ENCODE assay signal across 8 cellular contexts in genomic region chr18:76709659-76710645, GRCh38.
DNase-seq lines count a peak whose midpoint lies in the region; ATAC-seq, FAIRE-seq and TF ChIP-seq lines count a peak whose summit lies in the region.

No MANE protein-coding gene starts in this region.

- H3K79me1 ChIP-seq in neuronal stem cell (ENCODE audit: low read depth, low read length), result no peaks in the 10 kb centered on the region

- H3K4me2 ChIP-seq in Karpas-422 (ENCODE audit: low read depth, low read length, poor library complexity, severe bottlenecking), result peak overlapping the region; percentile 5
- no peak overlapping the region for H3K4me2 ChIP-seq in neuronal stem cell (ENCODE audit: insufficient read depth, low read length, poor library complexity, severe bottlenecking)

- H3K23ac ChIP-seq in neuronal stem cell (ENCODE audit: low read depth, low read length, poor library complexity), result no peak overlapping the region

- peak; percentile 87 to 95 (median 91) for TF ChIP-seq CTCF in tibial nerve (IDR thresholded peaks at IDR 0.05)

- WGBS in neuronal stem cell (ENCODE audit: extremely low coverage in 2 of 2, insufficient read length in 2 of 2, insufficient replicate concordance in 1 of 2), 2 donors, result no CpG with 5 or more reads among the region's 29 CpGs
- WGBS in tibial nerve, 2 donors, result 29 to 30% methylated on average over 29 of the region's 29 CpGs

- H4K91ac ChIP-seq in neuronal stem cell (ENCODE audit: low read depth, low read length, poor library complexity), result no peak overlapping the region

- H3K9me3 ChIP-seq in Karpas-422 (ENCODE audit: low read length) (no peaks in the 10 kb centered on the region), neuronal stem cell (replicated peaks in 1 of 2; ENCODE audit: control insufficient read depth in 2 of 2, insufficient read depth in 1 of 2, low read depth in 1 of 2, low read length in 2 of 2) (no peaks in the 10 kb centered on the region), tibial nerve (no peaks in the 10 kb centered on the region)

- no peaks in the 10 kb centered on the region for H4K20me1 ChIP-seq in Karpas-422 (ENCODE audit: insufficient read depth, low read depth, low read length)

- DNase-seq in DMS114 treated with DMSO at 0.1 percent for 48 hours (lab: John Stamatoyannopoulos, UW; ENCODE audit: unreplicated experiment), result peak; percentile 37
- peak; percentile 93 for DNase-seq in Karpas-422
- DNase-seq in RCC 7860 (ENCODE audit: low spot score), result peak; percentile 30
- DNase-seq in activated T-cell treated with anti-CD3 and anti-CD28 coated beads, Interleukin-2, amount 50 U/mL, for 72 hours, result peak; percentile 53 to 56
- DNase-seq in fibroblast of peridontal ligament (ENCODE audit: extremely low read depth), result peak; percentile 75
- peak; percentile 62 for DNase-seq in neuronal stem cell (ENCODE audit: low spot score)
- peak; percentile 59 to 74 for DNase-seq in tibial nerve (ENCODE audit: low spot score in 2 of 2)

- H3K27me3 ChIP-seq in Karpas-422 (ENCODE audit: low read length), result no peaks in the 10 kb centered on the region
- H3K27me3 ChIP-seq in neuronal stem cell (ENCODE audit: control insufficient read depth in 3 of 3, insufficient read depth in 3 of 3, low read depth in 1 of 3, low read length in 3 of 3), result no peaks in the 10 kb centered on the region
- H3K27me3 ChIP-seq in tibial nerve, result no peaks in the 10 kb centered on the region

- no peak overlapping the region for H3K4ac ChIP-seq in neuronal stem cell (ENCODE audit: low read length)

- TF ChIP-seq EP300 in tibial nerve (IDR thresholded peaks at IDR 0.05), result peak in 1 of 2 donors; percentile 38

- no peak overlapping the region for H3K27ac ChIP-seq in Karpas-422 (ENCODE audit: low read length)
- H3K27ac ChIP-seq in neuronal stem cell (replicated peaks; ENCODE audit: low read length), result no peak overlapping the region
- H3K27ac ChIP-seq in tibial nerve, result no peak overlapping the region

- H3K4me3 ChIP-seq in Karpas-422 (ENCODE audit: low read length) (no peak overlapping the region), neuronal stem cell (ENCODE audit: low read length in 2 of 2) (no peak overlapping the region), tibial nerve (peak overlapping the region in 1 of 4 donors; percentile 13)

- no peak overlapping the region for H2BK120ac ChIP-seq in neuronal stem cell (ENCODE audit: low read depth, low read length)

- H3K14ac ChIP-seq in neuronal stem cell (ENCODE audit: low read length), result no peak overlapping the region

- no peak overlapping the region for H4K8ac ChIP-seq in neuronal stem cell (ENCODE audit: low read depth, low read length)

- peak overlapping the region; percentile 65 for H3K27ac Mint-ChIP-seq in activated T-cell treated with anti-CD3 and anti-CD28 coated beads, Interleukin-2, amount 50 U/mL, for 72 hours

- peak overlapping the region; percentile 51 for H2AK5ac ChIP-seq in neuronal stem cell (ENCODE audit: low read depth, low read length)

- H3K4me1 ChIP-seq in Karpas-422 (ENCODE audit: low read length), result no peaks in the 10 kb centered on the region
- H3K4me1 ChIP-seq in neuronal stem cell (ENCODE audit: control insufficient read depth in 2 of 2, insufficient read depth in 1 of 2, low read depth in 1 of 2, low read length in 2 of 2), result peaks cover 0 to 1% of the 10 kb centered on the region in 2 donors
- peaks cover 0 to 11% (median 0%) of the 10 kb centered on the region in 4 donors for H3K4me1 ChIP-seq in tibial nerve

- no peak for TF ChIP-seq POLR2A in tibial nerve (IDR thresholded peaks at IDR 0.05)

- H3K4me1 Mint-ChIP-seq in activated T-cell treated with anti-CD3 and anti-CD28 coated beads, Interleukin-2, amount 50 U/mL, for 72 hours (ENCODE audit: low read depth), result no peaks in the 10 kb centered on the region

- H3K36me3 ChIP-seq in Karpas-422 (ENCODE audit: insufficient read depth, low read length), result no peaks in the 10 kb centered on the region
- no peaks in the 10 kb centered on the region for H3K36me3 ChIP-seq in neuronal stem cell (replicated peaks in 1 of 2; ENCODE audit: control insufficient read depth in 2 of 2, insufficient read depth in 2 of 2, low read length in 2 of 2)
- no peaks in the 10 kb centered on the region for H3K36me3 ChIP-seq in tibial nerve

- no peak overlapping the region for H2BK15ac ChIP-seq in neuronal stem cell (ENCODE audit: low read length)

- H3K36me3 Mint-ChIP-seq in activated T-cell treated with anti-CD3 and anti-CD28 coated beads, Interleukin-2, amount 50 U/mL, for 72 hours (ENCODE audit: insufficient read depth in 2 of 2), result no peaks in the 10 kb centered on the region

- no peaks in the 10 kb centered on the region for H3K79me2 ChIP-seq in Karpas-422 (ENCODE audit: low read length)

- peak overlapping the region; percentile 87 for H3K18ac ChIP-seq in neuronal stem cell (ENCODE audit: low read length)

- ATAC-seq in GM21619 (IDR thresholded peaks at IDR 0.05; ENCODE audit: unreplicated experiment), result peak; percentile 80
- ATAC-seq in activated T-cell treated with anti-CD3 and anti-CD28 coated beads, Interleukin-2, amount 50 U/mL, for 72 hours (replicated peaks in 1 of 2), result peak; percentile 83 to 85

- no peaks in the 10 kb centered on the region for H3K9me3 Mint-ChIP-seq in activated T-cell treated with anti-CD3 and anti-CD28 coated beads, Interleukin-2, amount 50 U/mL, for 72 hours

- no peak overlapping the region for H3K9ac ChIP-seq in Karpas-422 (ENCODE audit: low read length)
- peak overlapping the region; percentile 45 for H3K9ac ChIP-seq in neuronal stem cell (ENCODE audit: low read depth, low read length, poor library complexity)

- H2BK12ac ChIP-seq in neuronal stem cell (ENCODE audit: low read length), result no peak overlapping the region

- H2BK5ac ChIP-seq in neuronal stem cell (ENCODE audit: low read length), result no peak overlapping the region

- no peaks in the 10 kb centered on the region for H3K27me3 Mint-ChIP-seq in activated T-cell treated with anti-CD3 and anti-CD28 coated beads, Interleukin-2, amount 50 U/mL, for 72 hours (ENCODE audit: low read depth)

- no peaks in the 10 kb centered on the region for H3K9me2 ChIP-seq in Karpas-422 (replicated peaks; ENCODE audit: insufficient read depth, low read length)

- H2AFZ ChIP-seq in Karpas-422 (ENCODE audit: low read length), result 0 out of 2 replicates have a peak overlapping the region, but pooled peaks have one; percentile 30
- H2AFZ ChIP-seq in neuronal stem cell (ENCODE audit: low read length), result peak overlapping the region; percentile 87

- no peak for FAIRE-seq in RCC 7860 (lab: Jason Lieb, UNC)

- no peak overlapping the region for H3K4me3 Mint-ChIP-seq in activated T-cell treated with anti-CD3 and anti-CD28 coated beads, Interleukin-2, amount 50 U/mL, for 72 hours

Comparison
In these comparisons a context has a peak if more than half of its experiments do, and no peak if none do; other contexts are left out.
1. DNase-seq: peak in every context shown above with its lines; median percentile 93 in Karpas-422; 75 in fibroblast of peridontal ligament; 66 in tibial nerve; 62 in neuronal stem cell; 54 in activated T-cell treated with anti-CD3 and anti-CD28 coated beads, Interleukin-2, amount 50 U/mL, for 72 hours; 37 in DMS114 treated with DMSO at 0.1 percent for 48 hours; 30 in RCC 7860.